13 cellular contexts compared by ENCODE assay signal in genomic region chr11:2820976-2821375, GRCh38.
"Had no signal": no experiment of that assay in that cellular context is flagged by ENCODE, and none has a peak within 500 bp of the region (broad histone marks: within the 10 kb centered on the region; RNA-seq: fewer than 3 reads in every experiment).

No MANE protein-coding gene starts in this region.

- H3K4me1 ChIP-seq: right lobe of liver had no signal

- DNase-seq: effector memory CD4-positive, alpha-beta T cell; islet precursor cell; midbrain; stimulated activated CD4-positive, alpha-beta T cell treated with anti-CD3 and anti-CD28 coated beads, Interleukin-15, amount 100 ng/mL, for 24 hours; stimulated activated CD4-positive, alpha-beta T cell treated with anti-CD3 and anti-CD28 coated beads, Interleukin-1b, Interleukin-23, amount 100 ng/mL, for 48 hours; stimulated activated CD4-positive, alpha-beta T cell treated with anti-CD3 and anti-CD28 coated beads, Interleukin-4, amount 100 ng/mL, for 24 hours; stimulated activated naive CD8-positive, alpha-beta T cell treated with anti-CD3 and anti-CD28 coated beads, Interleukin-15, amount 100 ng/mL, for 72 hours; testis had no signal

- H3K27me3 ChIP-seq: right lobe of liver, testis, tibial nerve had no signal

- ATAC-seq: esophagus mucosa; right lobe of liver; stimulated activated memory B cell treated with anti-CD40 and anti-IgM and Interleukin-4, amounts not matched to agents 10 μg/mL and 1 μg/mL and 100 μg/mL, for 72 hours; stimulated activated naive CD8-positive, alpha-beta T cell treated with anti-CD3 and anti-CD28 coated beads, Interleukin-15, amount 100 ng/mL, for 72 hours had no signal

- H3K27me3 Mint-ChIP-seq: stimulated activated memory B cell treated with anti-CD40 and anti-IgM and Interleukin-4, amounts not matched to agents 10 μg/mL and 1 μg/mL and 100 μg/mL, for 72 hours; stimulated activated naive CD8-positive, alpha-beta T cell treated with anti-CD3 and anti-CD28 coated beads, Interleukin-15, amount 100 ng/mL, for 72 hours had no signal

- H3K4me3 Mint-ChIP-seq: stimulated activated memory B cell treated with anti-CD40 and anti-IgM and Interleukin-4, amounts not matched to agents 10 μg/mL and 1 μg/mL and 100 μg/mL, for 72 hours; stimulated activated naive CD8-positive, alpha-beta T cell treated with anti-CD3 and anti-CD28 coated beads, Interleukin-15, amount 100 ng/mL, for 72 hours had no signal

- H3K4me1 Mint-ChIP-seq: stimulated activated memory B cell treated with anti-CD40 and anti-IgM and Interleukin-4, amounts not matched to agents 10 μg/mL and 1 μg/mL and 100 μg/mL, for 72 hours had no signal

- H3K27ac ChIP-seq: neutrophil, right lobe of liver, testis, tibial nerve had no signal

- H3K27ac Mint-ChIP-seq: stimulated activated memory B cell treated with anti-CD40 and anti-IgM and Interleukin-4, amounts not matched to agents 10 μg/mL and 1 μg/mL and 100 μg/mL, for 72 hours; stimulated activated naive CD8-positive, alpha-beta T cell treated with anti-CD3 and anti-CD28 coated beads, Interleukin-15, amount 100 ng/mL, for 72 hours had no signal

- H3K36me3 ChIP-seq: neutrophil, right lobe of liver, tibial nerve had no signal

- H3K4me3 ChIP-seq: right lobe of liver, testis, tibial nerve had no signal

- H3K9me3 ChIP-seq: neutrophil, right lobe of liver, testis had no signal
